In genomic region chr4:172842759-172843158, GRCh38 we compare ENCODE assay signal across 16 cellular contexts.
"Had no signal": no experiment of that assay in that cellular context is flagged by ENCODE, and none has a peak within 500 bp of the region (broad histone marks: within the 10 kb centered on the region; RNA-seq: fewer than 3 reads in every experiment).

No MANE protein-coding gene starts in this region.

- H3K9me3 Mint-ChIP-seq: activated B cell treated with CpG ODN at 0.5 μM for 24 hours; activated CD4-positive, alpha-beta T cell treated with anti-CD3 and anti-CD28 coated beads, Interleukin-2, amount 10 ng/mL, durations not matched to agents 24 days and 14 days; stimulated activated naive B cell treated with anti-CD40 and anti-IgM and Interleukin-4, amounts not matched to agents 10 μg/mL and 1 μg/mL and 100 μg/mL, for 72 hours had no signal

- H3K36me3 ChIP-seq: spleen had no signal

- H3K27me3 ChIP-seq: hepatocyte, spleen had no signal

- ATAC-seq: sciatic nerve; stimulated activated naive B cell treated with anti-CD40 and anti-IgM and Interleukin-4, amounts not matched to agents 10 μg/mL and 1 μg/mL and 100 μg/mL, for 72 hours; T-helper 17 cell had no signal

- DNase-seq: activated B cell treated with CpG ODN at 0.5 μM for 24 hours; activated CD4-positive, alpha-beta T cell treated with anti-CD3 and anti-CD28 coated beads, Interleukin-2, amount 10 ng/mL, durations not matched to agents 24 days and 14 days; activated naive CD4-positive, alpha-beta T cell treated with Interleukin-2 at 50 U/mL for 16 hours; central memory CD4-positive, alpha-beta T cell; cortex of kidney; effector memory CD4-positive, alpha-beta T cell; kidney glomerular epithelial cell; midbrain; spleen; stimulated activated CD4-positive, alpha-beta T cell treated with anti-CD3 and anti-CD28 coated beads, Interleukin-1b, Interleukin-23, amount 100 ng/mL, for 48 hours; stimulated activated naive B cell treated with anti-CD40 and anti-IgM and Interleukin-4, amounts not matched to agents 10 μg/mL and 1 μg/mL and 100 μg/mL, for 72 hours; substantia nigra; T-helper 17 cell; trophoblast cell had no signal

- H3K9me3 ChIP-seq: spleen had no signal

- H3K4me3 ChIP-seq: hepatocyte, spleen had no signal

- H3K4me1 Mint-ChIP-seq: activated B cell treated with CpG ODN at 0.5 μM for 24 hours; activated CD4-positive, alpha-beta T cell treated with anti-CD3 and anti-CD28 coated beads, Interleukin-2, amount 10 ng/mL, durations not matched to agents 24 days and 14 days; stimulated activated naive B cell treated with anti-CD40 and anti-IgM and Interleukin-4, amounts not matched to agents 10 μg/mL and 1 μg/mL and 100 μg/mL, for 72 hours; T-helper 17 cell had no signal

- H3K4me3 Mint-ChIP-seq: activated B cell treated with CpG ODN at 0.5 μM for 24 hours; activated CD4-positive, alpha-beta T cell treated with anti-CD3 and anti-CD28 coated beads, Interleukin-2, amount 10 ng/mL, durations not matched to agents 24 days and 14 days; stimulated activated naive B cell treated with anti-CD40 and anti-IgM and Interleukin-4, amounts not matched to agents 10 μg/mL and 1 μg/mL and 100 μg/mL, for 72 hours; T-helper 17 cell had no signal

- H3K36me3 Mint-ChIP-seq: stimulated activated naive B cell treated with anti-CD40 and anti-IgM and Interleukin-4, amounts not matched to agents 10 μg/mL and 1 μg/mL and 100 μg/mL, for 72 hours had no signal

- H3K4me2 ChIP-seq: hepatocyte had no signal

- H3K27me3 Mint-ChIP-seq: activated CD4-positive, alpha-beta T cell treated with anti-CD3 and anti-CD28 coated beads, Interleukin-2, amount 10 ng/mL, durations not matched to agents 24 days and 14 days; stimulated activated naive B cell treated with anti-CD40 and anti-IgM and Interleukin-4, amounts not matched to agents 10 μg/mL and 1 μg/mL and 100 μg/mL, for 72 hours had no signal

- H3K27ac ChIP-seq: hepatocyte, spleen had no signal

- H3K27ac Mint-ChIP-seq: activated B cell treated with CpG ODN at 0.5 μM for 24 hours; activated CD4-positive, alpha-beta T cell treated with anti-CD3 and anti-CD28 coated beads, Interleukin-2, amount 10 ng/mL, durations not matched to agents 24 days and 14 days; stimulated activated naive B cell treated with anti-CD40 and anti-IgM and Interleukin-4, amounts not matched to agents 10 μg/mL and 1 μg/mL and 100 μg/mL, for 72 hours; T-helper 17 cell had no signal

- H3K4me1 ChIP-seq: spleen had no signal

- H3K79me2 ChIP-seq: hepatocyte had no signal

- H2AFZ ChIP-seq: hepatocyte had no signal
